ENCODE assay signal across 25 cellular contexts in genomic region chr19:27911122-27911898, GRCh38.
DNase-seq lines count a peak whose midpoint lies in the region; ATAC-seq, FAIRE-seq and TF ChIP-seq lines count a peak whose summit lies in the region.
"Had no signal": no experiment of that assay in that cellular context is flagged by ENCODE, and none has a peak within 500 bp of the region (broad histone marks: within the 10 kb centered on the region; RNA-seq: fewer than 3 reads in every experiment).

No MANE protein-coding gene starts in this region.

- no peaks in the 10 kb centered on the region for H3K36me3 Mint-ChIP-seq in osteocyte (ENCODE audit: unreplicated experiment)
- H3K36me3 Mint-ChIP-seq: CD14-positive monocyte; CD8-positive, alpha-beta memory T cell had no signal

- H3K27me3 Mint-ChIP-seq in stimulated activated naive CD8-positive, alpha-beta T cell treated with anti-CD3 and anti-CD28 coated beads, Interleukin-15, amount 100 ng/mL, for 72 hours = no peaks in the 10 kb centered on the region
- no peaks in the 10 kb centered on the region for H3K27me3 Mint-ChIP-seq in osteocyte (ENCODE audit: unreplicated experiment)
- H3K27me3 Mint-ChIP-seq: CD4-positive, alpha-beta T cell; CD8-positive, alpha-beta memory T cell had no signal

- H3K4me1 Mint-ChIP-seq in stimulated activated naive CD8-positive, alpha-beta T cell treated with anti-CD3 and anti-CD28 coated beads, Interleukin-15, amount 100 ng/mL, for 72 hours = no peaks in the 10 kb centered on the region
- no peaks in the 10 kb centered on the region for H3K4me1 Mint-ChIP-seq in osteocyte (ENCODE audit: unreplicated experiment)
- H3K4me1 Mint-ChIP-seq: CD14-positive monocyte; CD8-positive, alpha-beta memory T cell had no signal

- ATAC-seq in stimulated activated naive CD8-positive, alpha-beta T cell treated with anti-CD3 and anti-CD28 coated beads, Interleukin-15, Interleukin-2, amounts not matched to agents 100 U/mL and 50 U/mL, for 24 hours = peak; percentile 20
- no peak for ATAC-seq in stimulated activated naive CD8-positive, alpha-beta T cell treated with anti-CD3 and anti-CD28 coated beads, Interleukin-15, amount 100 ng/mL, for 72 hours
- ATAC-seq in HG03039 (IDR thresholded peaks at IDR 0.05; ENCODE audit: unreplicated experiment) = no peak
- ATAC-seq in GM18909 (IDR thresholded peaks at IDR 0.05; ENCODE audit: poor library complexity, unreplicated experiment) = no peak

- FAIRE-seq in urothelium cell line (lab: Jason Lieb, UNC) = peak; percentile 81
- FAIRE-seq: A549, D721Med, GM12892, GM19239, H1 had no signal

- no peak for DNase-seq in stimulated activated naive CD8-positive, alpha-beta T cell treated with anti-CD3 and anti-CD28 coated beads, Interleukin-15, Interleukin-2, amounts not matched to agents 100 U/mL and 50 U/mL, for 24 hours
- no peak for DNase-seq in stimulated activated naive CD8-positive, alpha-beta T cell treated with anti-CD3 and anti-CD28 coated beads, Interleukin-15, amount 100 ng/mL, for 72 hours
- DNase-seq in osteocyte (ENCODE audit: extremely low spot score, unreplicated experiment) (peak; percentile 80), urothelium cell line (ENCODE audit: low spot score) (no peak), DMS153 treated with DMSO at 0.1 percent for 48 hours (lab: John Stamatoyannopoulos, UW; ENCODE audit: unreplicated experiment) (no peak)
- DNase-seq: 8988T; ACHN; AML-193; BE2C; CD4-positive, alpha-beta T cell; CD8-positive, alpha-beta memory T cell; DMS 273 treated with DMSO at 0.1 percent for 48 hours; DMS53; DMS79 treated with DMSO at 0.1 percent for 48 hours; GF-D8; GM23248; HCEC 1CT had no signal

- TF ChIP-seq CTCF in osteocyte (IDR thresholded peaks at IDR 0.05) = no peak

- H3K27ac Mint-ChIP-seq in stimulated activated naive CD8-positive, alpha-beta T cell treated with anti-CD3 and anti-CD28 coated beads, Interleukin-15, amount 100 ng/mL, for 72 hours = no peak overlapping the region
- H3K27ac Mint-ChIP-seq in osteocyte (ENCODE audit: unreplicated experiment) = no peak overlapping the region
- H3K27ac Mint-ChIP-seq: CD14-positive monocyte; CD4-positive, alpha-beta T cell; CD8-positive, alpha-beta memory T cell had no signal

- no peak overlapping the region for H3K4me3 Mint-ChIP-seq in stimulated activated naive CD8-positive, alpha-beta T cell treated with anti-CD3 and anti-CD28 coated beads, Interleukin-15, amount 100 ng/mL, for 72 hours
- H3K4me3 Mint-ChIP-seq in osteocyte (ENCODE audit: unreplicated experiment) = no peak overlapping the region
- H3K4me3 Mint-ChIP-seq: CD14-positive monocyte; CD4-positive, alpha-beta T cell; CD8-positive, alpha-beta memory T cell had no signal

- H3K9me3 Mint-ChIP-seq in stimulated activated naive CD8-positive, alpha-beta T cell treated with anti-CD3 and anti-CD28 coated beads, Interleukin-15, amount 100 ng/mL, for 72 hours = peaks cover 0 to 9% of the 10 kb centered on the region in 2 donors
- H3K9me3 Mint-ChIP-seq in osteocyte (ENCODE audit: unreplicated experiment) = peaks cover 18% of the 10 kb centered on the region
- H3K9me3 Mint-ChIP-seq: CD4-positive, alpha-beta T cell had no signal
